Comparison of ENCODE assay signal across 15 cellular contexts in the genomic region with DNA sequence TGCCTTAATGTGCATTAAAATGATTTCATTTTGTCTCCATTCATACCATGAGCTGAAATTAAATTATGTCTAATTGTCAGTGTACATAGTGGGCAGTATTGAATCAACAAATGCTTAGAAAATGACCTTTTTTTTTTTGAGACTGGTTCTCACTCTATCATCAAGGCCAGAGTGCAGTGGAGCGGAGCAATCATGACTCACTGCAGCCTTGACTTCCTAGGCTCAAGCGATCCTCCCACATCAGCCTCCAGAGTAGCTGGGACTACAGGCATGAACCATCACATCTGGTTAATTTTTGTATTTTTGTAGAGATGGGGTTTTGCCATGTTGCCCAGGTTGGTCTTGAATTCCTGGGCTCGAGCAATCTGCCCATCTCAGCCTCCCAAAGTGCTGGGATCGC.
A peak's percentile ranks its signal among the peaks of the same experiment; 100 is the strongest.
DNase-seq lines count a peak whose midpoint lies in the region; FAIRE-seq lines count a peak whose summit lies in the region.
"Had no signal": no experiment of that assay in that cellular context is flagged by ENCODE, and none has a peak within 500 bp of the region (broad histone marks: within the 10 kb centered on the region; RNA-seq: fewer than 3 reads in every experiment).

No MANE protein-coding gene starts in this region.

- DNase-seq in HK-2 (ENCODE audit: unreplicated experiment) (peak; percentile 2), MG63 (peak; percentile 52), RCC 7860 (ENCODE audit: low spot score) (peak; percentile 7), kidney tubule cell (ENCODE audit: low spot score) (peak; percentile 29), H7 (no peak)
- DNase-seq in stimulated activated CD4-positive, alpha-beta T cell treated with anti-CD3 and anti-CD28 coated beads, Interleukin-2, amount 100 ng/mL, for 24 hours = no peak
- no peak for DNase-seq in activated naive CD4-positive, alpha-beta T cell (lab: John Stamatoyannopoulos, UW)
- DNase-seq: ACHN; CD4-positive, alpha-beta memory T cell; DND-41; GF-D8; GOT3; KG1 had no signal

- H3K36me3 ChIP-seq in MG63 (no peaks in the 10 kb centered on the region), H7 (replicated peaks; ENCODE audit: control insufficient read depth, insufficient read depth, low read length) (no peaks in the 10 kb centered on the region)
- H3K36me3 ChIP-seq: HAP-1 had no signal

- FAIRE-seq in RCC 7860 (lab: Jason Lieb, UNC) = no peak
- FAIRE-seq: GM19239 had no signal

- H3K9me3 ChIP-seq in MG63 = no peaks in the 10 kb centered on the region
- H3K9me3 ChIP-seq: HAP-1 had no signal

- H3K4me3 ChIP-seq in MG63 = no peak overlapping the region
- no peak overlapping the region for H3K4me3 ChIP-seq in H7 (ENCODE audit: insufficient read depth, low read depth, low read length)
- H3K4me3 ChIP-seq: HAP-1 had no signal

- H3K27me3 ChIP-seq in MG63 (no peaks in the 10 kb centered on the region), H7 (ENCODE audit: control insufficient read depth, insufficient read depth, low read length) (no peaks in the 10 kb centered on the region)

Comparison
In these comparisons a context has a peak if more than half of its experiments do, and no peak if none do; other contexts are left out.
1. DNase-seq: peak in HK-2 (single experiment), MG63 (single experiment), RCC 7860 (single experiment) and kidney tubule cell (single experiment); none in H7 (single experiment), stimulated activated CD4-positive, alpha-beta T cell treated with anti-CD3 and anti-CD28 coated beads, Interleukin-2, amount 100 ng/mL, for 24 hours (0 of 2) and activated naive CD4-positive, alpha-beta T cell (0 of 4).